In the genomic region with DNA sequence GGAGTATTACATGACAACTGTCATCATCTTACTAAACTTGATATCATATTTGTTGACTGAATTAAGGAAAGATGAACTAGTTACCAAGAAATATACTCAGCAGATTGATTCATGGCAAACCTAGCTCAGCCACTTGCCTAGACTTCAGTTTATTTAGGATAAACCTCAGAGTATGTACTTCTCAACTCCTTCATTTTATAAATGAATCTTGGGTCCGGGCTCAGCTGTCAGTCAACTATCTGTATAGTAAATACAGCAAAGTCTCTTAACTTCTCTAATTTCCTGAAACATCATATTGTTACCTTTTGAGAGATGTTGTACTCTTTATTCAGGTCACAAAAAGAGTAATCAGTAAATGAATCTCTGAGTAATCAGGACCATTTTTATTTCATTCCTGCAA, we compare ENCODE assay signal across 10 cellular contexts.
DNase-seq lines count a peak whose midpoint lies in the region; ATAC-seq and TF ChIP-seq lines count a peak whose summit lies in the region.
"Had no signal": no experiment of that assay in that cellular context is flagged by ENCODE, and none has a peak within 500 bp of the region (broad histone marks: within the 10 kb centered on the region; RNA-seq: fewer than 3 reads in every experiment).

No MANE protein-coding gene starts in this region.

- WGBS in esophagus squamous epithelium, 2 donors: 39 to 59% methylated on average over 1 of the region's 1 CpG
- 74% methylated on average over 1 of the region's 1 CpG; no CpG with 5 or more reads in 1 of the 2 donors for WGBS in transverse colon (ENCODE audit: low coverage in 1 of 2), 2 donors

- H3K27ac Mint-ChIP-seq in T-cell: peak overlapping the region; percentile 91 to 94

- TF ChIP-seq CTCF in esophagus squamous epithelium (IDR thresholded peaks at IDR 0.05) (no peak), transverse colon (IDR thresholded peaks at IDR 0.05) (no peak), right atrium auricular region (IDR thresholded peaks at IDR 0.05) (no peak)

- H3K4me3 Mint-ChIP-seq in activated T-cell treated with anti-CD3 and anti-CD28 coated beads, Interleukin-2, amount 50 U/mL, for 4 hours: peak overlapping the region; percentile 70
- peak overlapping the region; percentile 4 to 58 (median 34) for H3K4me3 Mint-ChIP-seq in T-cell

- POLR2A ChIA-PET in T-cell (lab: Charles Lee): interaction anchor here (0.6 to 5.0 kb wide), 13 partner anchors 9 to 83 kb away, joined by 3 to 92 read pairs (median 4); no protein-coding TSS in a partner anchor

- no peaks in the 10 kb centered on the region for H3K9me3 ChIP-seq in esophagus squamous epithelium
- no peaks in the 10 kb centered on the region for H3K9me3 ChIP-seq in transverse colon
- no peaks in the 10 kb centered on the region for H3K9me3 ChIP-seq in right atrium auricular region

- TF ChIP-seq POLR2A in esophagus squamous epithelium (IDR thresholded peaks at IDR 0.05) (no peak), transverse colon (IDR thresholded peaks at IDR 0.05) (no peak)

- CTCF ChIA-PET in T-cell (lab: Charles Lee): interaction anchor here in 1 of 2 donors (0.7 to 1.8 kb wide), 8 partner anchors 11 to 95 kb away, joined by 3 to 10 read pairs (median 4); no protein-coding TSS in a partner anchor

- H3K36me3 Mint-ChIP-seq in activated T-cell treated with anti-CD3 and anti-CD28 coated beads, Interleukin-2, amount 50 U/mL, for 4 hours (ENCODE audit: insufficient read depth): peaks cover 71% of the 10 kb centered on the region
- H3K36me3 Mint-ChIP-seq in T-cell: peaks cover 66% of the 10 kb centered on the region

- H3K27me3 Mint-ChIP-seq in activated T-cell treated with anti-CD3 and anti-CD28 coated beads, Interleukin-2, amount 50 U/mL, for 4 hours (ENCODE audit: low read depth): no peaks in the 10 kb centered on the region
- no peaks in the 10 kb centered on the region for H3K27me3 Mint-ChIP-seq in T-cell

- no peak overlapping the region for H3K4me3 ChIP-seq in esophagus squamous epithelium
- H3K4me3 ChIP-seq in transverse colon: no peak overlapping the region
- H3K4me3 ChIP-seq in right atrium auricular region: no peak overlapping the region

- H3K27me3 ChIP-seq in esophagus squamous epithelium (no peaks in the 10 kb centered on the region), transverse colon (no peaks in the 10 kb centered on the region), right atrium auricular region (no peaks in the 10 kb centered on the region)

- H3K4me1 Mint-ChIP-seq in activated T-cell treated with anti-CD3 and anti-CD28 coated beads, Interleukin-2, amount 50 U/mL, for 4 hours (ENCODE audit: low read depth): peaks cover 80% of the 10 kb centered on the region
- H3K4me1 Mint-ChIP-seq in T-cell: peaks cover 85 to 89% (median 85%) of the 10 kb centered on the region in 3 donors

- H3K9me3 Mint-ChIP-seq in activated T-cell treated with anti-CD3 and anti-CD28 coated beads, Interleukin-2, amount 50 U/mL, for 4 hours: no peaks in the 10 kb centered on the region
- no peaks in the 10 kb centered on the region for H3K9me3 Mint-ChIP-seq in T-cell

- ATAC-seq in activated T-cell treated with anti-CD3 and anti-CD28 coated beads, Interleukin-2, amount 50 U/mL, for 4 hours: peak in 1 of 2 donors; percentile 2
- ATAC-seq in T-cell (replicated peaks in 1 of 4) (no peak), Right ventricle myocardium inferior (no peak), Right ventricle myocardium superior (ENCODE audit: poor library complexity) (no peak)

- in situ Hi-C loops in transverse colon (cut with MboI; ENCODE audit: low pct_ligation_motif_present in 1 of 4, low pct_unique_long_range_greater_than_20kb in 1 of 4, low sequenced_read_pairs in 3 of 4): no loop called here

- no peak for TF ChIP-seq EP300 in transverse colon (IDR thresholded peaks at IDR 0.05; ENCODE audit: low read depth)

- intact Hi-C loops in esophagus squamous epithelium (cut with DNase I): no loop called here
- intact Hi-C loops in transverse colon (cut with DNase I; ENCODE audit: low total_unique reads): loop anchor here (5.0 kb wide), 1 partner anchor 1567 kb away; no protein-coding TSS in a partner anchor
- intact Hi-C loops in Right ventricle myocardium inferior (cut with DNase I): no loop called here
- intact Hi-C loops in Right ventricle myocardium superior (cut with DNase I): no loop called here

- H3K36me3 ChIP-seq in esophagus squamous epithelium (no peaks in the 10 kb centered on the region), transverse colon (no peaks in the 10 kb centered on the region), right atrium auricular region (peaks cover 19% of the 10 kb centered on the region)

- H3K4me1 ChIP-seq in esophagus squamous epithelium: peaks cover 6 to 89% (median 38%) of the 10 kb centered on the region in 3 donors
- peaks cover 9 to 52% (median 14%) of the 10 kb centered on the region in 4 donors for H3K4me1 ChIP-seq in transverse colon
- peaks cover 0 to 48% of the 10 kb centered on the region in 2 donors for H3K4me1 ChIP-seq in right atrium auricular region

- no peak for DNase-seq in activated T-cell treated with anti-CD3 and anti-CD28 coated beads, Interleukin-2, amount 50 U/mL, for 4 hours
- no peak for DNase-seq in activated T-cell treated with anti-CD3 and anti-CD28 coated beads, Interleukin-2, amount 50 U/mL, for 48 hours
- no peak for DNase-seq in T-cell
- no peak for DNase-seq in esophagus squamous epithelium (lab: John Stamatoyannopoulos, UW)
- no peak for DNase-seq in transverse colon
- DNase-seq in right atrium auricular region (ENCODE audit: low spot score): no peak
- no peak for DNase-seq in Right ventricle myocardium inferior (ENCODE audit: missing footprints)
- DNase-seq in Right ventricle myocardium superior: no peak
- DNase-seq: NCI-H1930; stimulated activated naive CD4-positive, alpha-beta T cell treated with Interleukin-2 at 50 U/mL for 16 hours had no signal

- peak overlapping the region; percentile 71 to 95 (median 90) for H3K27ac ChIP-seq in esophagus squamous epithelium
- peak overlapping the region in 3 of 4 donors; percentile 5 to 85 (median 7) for H3K27ac ChIP-seq in transverse colon
- H3K27ac ChIP-seq in right atrium auricular region: no peak overlapping the region

Comparison
In these comparisons a context has a peak if more than half of its experiments do, and no peak if none do; other contexts are left out.
1. H3K27ac ChIP-seq: peak in esophagus squamous epithelium (4 of 4) and transverse colon (3 of 4); none in right atrium auricular region (0 of 2).